In the genomic region with DNA sequence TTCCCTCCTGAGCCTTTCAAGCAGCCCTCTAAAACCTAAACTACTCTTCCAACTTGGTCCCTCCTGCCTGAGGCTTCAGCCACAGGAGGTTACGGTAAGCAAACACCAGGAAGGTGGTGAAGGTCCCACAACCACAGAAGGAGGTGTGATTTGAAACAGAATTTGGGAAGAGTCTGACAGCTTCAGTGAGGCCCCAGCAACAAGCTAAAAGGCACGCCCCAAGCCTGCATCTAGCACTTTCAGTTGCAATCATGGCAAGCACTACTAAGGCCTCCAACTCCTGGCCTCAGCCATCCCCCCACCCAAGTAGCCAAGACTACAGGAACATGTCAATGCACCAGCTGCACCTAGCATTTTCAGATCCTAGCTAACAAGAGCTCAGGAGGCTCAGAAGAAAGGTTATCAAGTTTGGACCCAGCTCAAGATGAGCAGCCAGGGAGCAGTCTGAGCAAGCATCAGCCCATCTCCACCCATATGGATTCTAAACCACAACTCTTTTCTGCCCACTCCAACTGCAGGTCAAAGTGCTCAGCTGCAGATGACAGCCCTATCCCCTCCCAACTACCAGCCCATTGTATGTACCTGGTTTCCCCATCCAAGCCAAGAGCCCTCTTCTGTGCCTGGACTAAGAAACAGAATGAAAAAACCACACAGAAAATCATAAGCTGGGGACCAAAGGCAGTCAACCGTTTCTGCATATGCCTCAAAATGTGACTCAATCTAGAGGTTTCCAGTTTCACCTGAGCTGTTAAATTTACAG, we compare ENCODE assay signal across 8 cellular contexts. TPM values are rescaled to one million over a fixed set of nuclear protein-coding genes. Genes with fewer than 3 reads are reported as not detected.
DNase-seq lines count a peak whose midpoint lies in the region; ATAC-seq and TF ChIP-seq lines count a peak whose summit lies in the region.

No MANE protein-coding gene starts in this region.

- H3K27me3 ChIP-seq in SU-DHL-6 (ENCODE audit: low read length): no peaks in the 10 kb centered on the region
- H3K27me3 ChIP-seq in esophagus squamous epithelium: no peaks in the 10 kb centered on the region
- no peaks in the 10 kb centered on the region for H3K27me3 ChIP-seq in spleen (replicated peaks in 1 of 7)

- 6 to 34% methylated on average over 1 to 2 of the region's 3 CpGs for WGBS in esophagus squamous epithelium, 2 donors
- 15 to 32% (median 21%) methylated on average over 3 of the region's 3 CpGs for WGBS in spleen, 5 donors

- H3K9me3 ChIP-seq in SU-DHL-6 (ENCODE audit: insufficient read depth, low read length) (no peaks in the 10 kb centered on the region), esophagus squamous epithelium (no peaks in the 10 kb centered on the region), spleen (no peaks in the 10 kb centered on the region)

- H3K4me1 ChIP-seq in esophagus squamous epithelium (peaks cover 69 to 100% (median 95%) of the 10 kb centered on the region in 3 donors), spleen (peaks cover 67 to 98% (median 78%) of the 10 kb centered on the region in 6 donors)

- H3F3A ChIP-seq in SU-DHL-6 (ENCODE audit: insufficient read depth): peaks cover 34% of the 10 kb centered on the region

- in situ Hi-C loops in G401 (cut with HindIII; ENCODE audit: low sequenced_read_pairs): loop anchor here (25.0 kb wide), 1 partner anchor 120 kb away; no protein-coding TSS in a partner anchor

- no peak overlapping the region; the same call in 1 of the 2 replicates for H3K9ac ChIP-seq in SU-DHL-6 (ENCODE audit: low read length)

- intact Hi-C loops in esophagus squamous epithelium (cut with DNase I) (loop anchor here (5.0 kb wide), 1 partner anchor 160 kb away; no protein-coding TSS in a partner anchor), spleen (cut with DNase I; ENCODE audit: low total_unique reads) (no loop called here)

- TF ChIP-seq CTCF in GM12865 (IDR thresholded peaks at IDR 0.05; ENCODE audit: insufficient read depth, low read depth, low read length, missing control alignments) (no peak), SU-DHL-6 (IDR thresholded peaks at IDR 0.05; ENCODE audit: insufficient read depth, low read length, poor library complexity, severe bottlenecking) (no peak), esophagus squamous epithelium (IDR thresholded peaks at IDR 0.05) (no peak), spleen (IDR thresholded peaks at IDR 0.05 in 8 of 11, conservative IDR thresholded peaks at IDR 0.05 in 3 of 11) (no peak)

- peak; percentile 22 for ATAC-seq in HG02798 (IDR thresholded peaks at IDR 0.05; ENCODE audit: poor library complexity, unreplicated experiment)

- TF ChIP-seq POLR2A in esophagus squamous epithelium (IDR thresholded peaks at IDR 0.05) (no peak), spleen (IDR thresholded peaks at IDR 0.05) (no peak)

- H3K36me3 ChIP-seq in SU-DHL-6 (ENCODE audit: low read length): peaks cover 2% of the 10 kb centered on the region; the same call in 1 of the 2 replicates
- peaks cover 0 to 35% (median 12%) of the 10 kb centered on the region in 3 donors for H3K36me3 ChIP-seq in esophagus squamous epithelium
- H3K36me3 ChIP-seq in spleen: peaks cover 0 to 49% (median 35%) of the 10 kb centered on the region in 6 donors

- H3K27ac ChIP-seq in SU-DHL-6 (ENCODE audit: low read depth, low read length): peak overlapping the region; percentile 62
- peak overlapping the region; percentile 92 to 95 (median 94) for H3K27ac ChIP-seq in esophagus squamous epithelium
- peak overlapping the region; percentile 82 to 95 (median 88) for H3K27ac ChIP-seq in spleen

- no peak overlapping the region for H2AFZ ChIP-seq in SU-DHL-6 (ENCODE audit: low read depth, low read length, severe bottlenecking)

- H3K4me2 ChIP-seq in SU-DHL-6 (ENCODE audit: low read depth, low read length, poor library complexity, severe bottlenecking): no peak overlapping the region

- peak overlapping the region; percentile 39 for H3K4me3 ChIP-seq in GM12865 (ENCODE audit: low read depth, low read length)
- no peak overlapping the region for H3K4me3 ChIP-seq in SU-DHL-6 (ENCODE audit: insufficient read depth, low read length, poor library complexity, severe bottlenecking)
- H3K4me3 ChIP-seq in esophagus squamous epithelium: peak overlapping the region in 2 of 4 donors; percentile 7 to 43
- peak overlapping the region in 1 of 8 donors; percentile 52 for H3K4me3 ChIP-seq in spleen

- H3K79me2 ChIP-seq in SU-DHL-6 (ENCODE audit: insufficient read depth, low read length): no peaks in the 10 kb centered on the region

- DNase-seq in GM12865 (ENCODE audit: low read depth) (peak; percentile 92), esophagus squamous epithelium (lab: John Stamatoyannopoulos, UW) (no peak), spleen (no peak), G401 (ENCODE audit: low spot score) (no peak), NCI-H446 (lab: John Stamatoyannopoulos, UW) (no peak), NCI-H1694 (lab: John Stamatoyannopoulos, UW) (no peak)

- H4K20me1 ChIP-seq in SU-DHL-6 (ENCODE audit: low read depth, low read length): no peaks in the 10 kb centered on the region

- no peaks in the 10 kb centered on the region for H3K9me2 ChIP-seq in SU-DHL-6 (replicated peaks; ENCODE audit: insufficient read depth, low read length)

RNA-seq across cellular contexts. Expression of a gene that starts 10.4 kb away (rescaled TPM):
- 1,000 to 10,000 TPM in 2 of 4 donors, 100 to 1,000 TPM in 2; 695 to 1,250 (median 954) TPM for total RNA-seq in esophagus squamous epithelium
- total RNA-seq in spleen: 100 to 1,000 TPM; 168 to 370 (median 289) TPM
- 10 to 100 TPM; 11.8 to 24.0 (median 12.0) TPM for polyA plus RNA-seq in spleen
- total RNA-seq in G401 (2014; rRNA removed; shearing (Covaris generic)): 161 and 197 TPM in 2 replicates

RNA-seq across cellular contexts. Expression of a gene that starts 16.6 kb away (rescaled TPM):
- total RNA-seq in esophagus squamous epithelium: 1,000 to 10,000 TPM; 1,144 to 2,095 (median 1,685) TPM
- 1,000 to 10,000 TPM in 6 of 7 donors, 100 to 1,000 TPM in 1; 989 to 1,475 (median 1,270) TPM for total RNA-seq in spleen
- 1,000 to 10,000 TPM; 2,364 to 2,501 (median 2,474) TPM for polyA plus RNA-seq in spleen
- 3,525 and 3,828 TPM in 2 replicates for total RNA-seq in G401 (2014; rRNA removed; shearing (Covaris generic))

RNA-seq across cellular contexts. Expression of a gene that starts 34.3 kb away (rescaled TPM):
- total RNA-seq in esophagus squamous epithelium: 10 to 100 TPM in 1 of 4 donors, 1 to 10 TPM in 3; 5.0 to 12.7 (median 8.0) TPM
- 10 to 100 TPM; 14.4 to 30.9 (median 20.1) TPM for total RNA-seq in spleen
- polyA plus RNA-seq in spleen: 10 to 100 TPM; 14.5 to 24.1 (median 16.1) TPM
- total RNA-seq in G401 (2014; rRNA removed; shearing (Covaris generic)): 16.5 and 17.6 TPM in 2 replicates

RNA-seq across cellular contexts. Expression of a gene that starts 44.6 kb away (rescaled TPM):
- total RNA-seq in esophagus squamous epithelium (100 to 1,000 TPM; 103 to 132 (median 111) TPM), spleen (100 to 1,000 TPM; 102 to 154 (median 114) TPM)
- 10 to 100 TPM; 55.3 to 94.6 (median 58.5) TPM for polyA plus RNA-seq in spleen
- 190 and 224 TPM in 2 replicates for total RNA-seq in G401 (2014; rRNA removed; shearing (Covaris generic))

RNA-seq across cellular contexts. Expression of a gene that starts 55.5 kb away (rescaled TPM):
- total RNA-seq in esophagus squamous epithelium: 10 to 100 TPM; 34.7 to 58.6 (median 53.6) TPM
- 100 to 1,000 TPM in 5 of 7 donors, 10 to 100 TPM in 2; 46.7 to 159 (median 116) TPM for total RNA-seq in spleen
- 100 to 1,000 TPM in 1 of 3 donors, 10 to 100 TPM in 2; 51.0 to 116 (median 78.6) TPM for polyA plus RNA-seq in spleen
- total RNA-seq in G401 (2014; rRNA removed; shearing (Covaris generic)): 33.2 and 55.7 TPM in 2 replicates
